Comparison of ENCODE assay signal across 1 cellular context in genomic region chr11:72642815-72643511, GRCh38.
A peak's percentile ranks its signal among the peaks of the same experiment; 100 is the strongest.
TF ChIP-seq lines count a peak whose summit lies in the region.

No MANE protein-coding gene starts in this region.

TF ChIP-seq in HepG2, 621 proteins besides CTCF, POLR2A, EP300 and RAD21 (continued from another document and continues in another):
- TF ChIP-seq GPBP1L1 (CRISPR knock-in tag; IDR thresholded peaks at IDR 0.05), result no peak
- TF ChIP-seq ZFY (CRISPR knock-in tag; IDR thresholded peaks at IDR 0.05), result peak; percentile 37; the same call in 1 of the 2 replicates
- TF ChIP-seq SPEN (CRISPR knock-in tag; IDR thresholded peaks at IDR 0.05; ENCODE audit: low read depth), result no peak
- TF ChIP-seq FOXA3 (CRISPR knock-in tag; IDR thresholded peaks at IDR 0.05), result no peak
- no peak for TF ChIP-seq CBX2 (IDR thresholded peaks at IDR 0.05; ENCODE audit: low read depth, low read length)
- TF ChIP-seq CBX2 (CRISPR knock-in tag; IDR thresholded peaks at IDR 0.05; ENCODE audit: low read depth), result no peak
- TF ChIP-seq NFRKB (IDR thresholded peaks at IDR 0.05), result no peak
- no peak for TF ChIP-seq NFIB (CRISPR knock-in tag; IDR thresholded peaks at IDR 0.05; ENCODE audit: borderline replicate concordance)
- no peak for TF ChIP-seq NFAT5 (CRISPR knock-in tag; IDR thresholded peaks at IDR 0.05)
- no peak for TF ChIP-seq SOX5 (CRISPR knock-in tag; IDR thresholded peaks at IDR 0.05; ENCODE audit: borderline replicate concordance)
- no peak for TF ChIP-seq SETDB1 (CRISPR knock-in tag; IDR thresholded peaks at IDR 0.05; ENCODE audit: borderline replicate concordance)
- no peak for TF ChIP-seq PBX2 (CRISPR knock-in tag; IDR thresholded peaks at IDR 0.05)
- TF ChIP-seq MXD4 (CRISPR knock-in tag; IDR thresholded peaks at IDR 0.05), result 0 out of 2 replicates have a peak, but pooled peaks have one; percentile 29
- TF ChIP-seq ARNTL (CRISPR knock-in tag; IDR thresholded peaks at IDR 0.05), result no peak
- no peak for TF ChIP-seq ZNF251 (CRISPR knock-in tag; IDR thresholded peaks at IDR 0.05)
- no peak for TF ChIP-seq IKZF5 (CRISPR knock-in tag; IDR thresholded peaks at IDR 0.05)
- TF ChIP-seq ZNF792 (CRISPR knock-in tag; IDR thresholded peaks at IDR 0.05), result 0 out of 2 replicates have a peak, but pooled peaks have one; percentile 30
- TF ChIP-seq ZBTB40 (IDR thresholded peaks at IDR 0.05), result no peak
- TF ChIP-seq ZBTB40 (CRISPR knock-in tag; IDR thresholded peaks at IDR 0.05), result no peak
- no peak for TF ChIP-seq POLR2G (IDR thresholded peaks at IDR 0.05; ENCODE audit: low read depth, low read length)
- TF ChIP-seq ZNF605 (CRISPR knock-in tag; IDR thresholded peaks at IDR 0.05), result no peak
- no peak for TF ChIP-seq ATF4 (CRISPR knock-in tag; IDR thresholded peaks at IDR 0.05)
- TF ChIP-seq CHD4 (IDR thresholded peaks at IDR 0.05; ENCODE audit: borderline replicate concordance, low read length), result no peak
- TF ChIP-seq TRAFD1 (CRISPR knock-in tag; IDR thresholded peaks at IDR 0.05; ENCODE audit: borderline replicate concordance), result no peak
- no peak for TF ChIP-seq MAFG (CRISPR knock-in tag; IDR thresholded peaks at IDR 0.05)
- TF ChIP-seq ARID2 (CRISPR knock-in tag; IDR thresholded peaks at IDR 0.05; ENCODE audit: borderline replicate concordance), result no peak
- TF ChIP-seq ZNF7 (CRISPR knock-in tag; IDR thresholded peaks at IDR 0.05), result no peak
- no peak for TF ChIP-seq ZNF607 (CRISPR knock-in tag; IDR thresholded peaks at IDR 0.05; ENCODE audit: borderline replicate concordance)
- TF ChIP-seq HOXA5 (CRISPR knock-in tag; IDR thresholded peaks at IDR 0.05), result peak; percentile 34; the same call in 1 of the 2 replicates
- no peak for TF ChIP-seq NFYB (CRISPR knock-in tag; IDR thresholded peaks at IDR 0.05)
- no peak for TF ChIP-seq MIER2 (CRISPR knock-in tag; IDR thresholded peaks at IDR 0.05)
- TF ChIP-seq TFDP1 (CRISPR knock-in tag; IDR thresholded peaks at IDR 0.05; ENCODE audit: borderline replicate concordance), result no peak
- no peak for TF ChIP-seq MTF1 (CRISPR knock-in tag; IDR thresholded peaks at IDR 0.05)
- no peak for TF ChIP-seq ZBTB1 (CRISPR knock-in tag; IDR thresholded peaks at IDR 0.05; ENCODE audit: borderline replicate concordance)
- no peak for TF ChIP-seq ZBTB2 (CRISPR knock-in tag; IDR thresholded peaks at IDR 0.05; ENCODE audit: low read depth)
- 0 out of 2 replicates have a peak, but pooled peaks have one; percentile 33 for TF ChIP-seq ZNF580 (CRISPR knock-in tag; IDR thresholded peaks at IDR 0.05; ENCODE audit: borderline replicate concordance, low read depth)
